ENCODE assay signal across 7 cellular contexts in genomic region chr4:176793060-176793605, GRCh38. TPM values are rescaled to one million over a fixed set of nuclear protein-coding genes. Genes with fewer than 3 reads are reported as not detected.
DNase-seq lines count a peak whose midpoint lies in the region; ATAC-seq lines count a peak whose summit lies in the region.

No MANE protein-coding gene starts in this region.

- no peak overlapping the region for H3K9ac ChIP-seq in iPS-15b (ENCODE audit: low read depth, low read length)

- H3K4me3 Mint-ChIP-seq in activated T-helper 2 cell treated with anti-CD3 and anti-CD28 coated beads, Interferon-gamma antibody, Interleukin-2, Interleukin-4, amounts not matched to agents 10 μg/mL and 5 μg/mL and 100 μg/mL, durations not matched to agents 14 hours and 24 hours and 36 hours (ENCODE audit: low read depth): peak overlapping the region; percentile 63
- peak overlapping the region; percentile 40 for H3K4me3 Mint-ChIP-seq in stimulated activated memory B cell treated with anti-CD40 and anti-IgM and Interleukin-4, amounts not matched to agents 10 μg/mL and 1 μg/mL and 100 μg/mL, for 72 hours

- ATAC-seq in HG03196 (IDR thresholded peaks at IDR 0.05; ENCODE audit: unreplicated experiment) (peak; percentile 3), HG03521 (IDR thresholded peaks at IDR 0.05; ENCODE audit: unreplicated experiment) (no peak)
- ATAC-seq in stimulated activated memory B cell treated with anti-CD40 and anti-IgM and Interleukin-4, amounts not matched to agents 10 μg/mL and 1 μg/mL and 100 μg/mL, for 72 hours: peak; percentile 6

- H3K36me3 Mint-ChIP-seq in activated T-helper 2 cell treated with anti-CD3 and anti-CD28 coated beads, Interferon-gamma antibody, Interleukin-2, Interleukin-4, amounts not matched to agents 10 μg/mL and 5 μg/mL and 100 μg/mL, durations not matched to agents 14 hours and 24 hours and 36 hours (ENCODE audit: low read depth): no peaks in the 10 kb centered on the region
- H3K36me3 Mint-ChIP-seq in stimulated activated memory B cell treated with anti-CD40 and anti-IgM and Interleukin-4, amounts not matched to agents 10 μg/mL and 1 μg/mL and 100 μg/mL, for 72 hours: no peaks in the 10 kb centered on the region

- H3K9me3 ChIP-seq in iPS-15b (ENCODE audit: control insufficient read depth, insufficient read depth, low read length): no peaks in the 10 kb centered on the region

- no peaks in the 10 kb centered on the region for H3K9me3 Mint-ChIP-seq in activated T-helper 2 cell treated with anti-CD3 and anti-CD28 coated beads, Interferon-gamma antibody, Interleukin-2, Interleukin-4, amounts not matched to agents 10 μg/mL and 5 μg/mL and 100 μg/mL, durations not matched to agents 14 hours and 24 hours and 36 hours
- H3K9me3 Mint-ChIP-seq in stimulated activated memory B cell treated with anti-CD40 and anti-IgM and Interleukin-4, amounts not matched to agents 10 μg/mL and 1 μg/mL and 100 μg/mL, for 72 hours: peaks cover 2% of the 10 kb centered on the region

- intact Hi-C loops in activated T-helper 2 cell treated with anti-CD3 and anti-CD28 coated beads, Interferon-gamma antibody, Interleukin-2, Interleukin-4, amounts not matched to agents 10 μg/mL and 5 μg/mL and 100 μg/mL, durations not matched to agents 14 hours and 24 hours and 36 hours (cut with micrococcal nuclease): loop anchor here (5.0 to 10.0 kb wide), 2 partner anchors 109 to 542 kb away; no protein-coding TSS in a partner anchor

- H3K27me3 Mint-ChIP-seq in activated T-helper 2 cell treated with anti-CD3 and anti-CD28 coated beads, Interferon-gamma antibody, Interleukin-2, Interleukin-4, amounts not matched to agents 10 μg/mL and 5 μg/mL and 100 μg/mL, durations not matched to agents 14 hours and 24 hours and 36 hours (ENCODE audit: low read depth): peaks cover 47% of the 10 kb centered on the region
- H3K27me3 Mint-ChIP-seq in stimulated activated memory B cell treated with anti-CD40 and anti-IgM and Interleukin-4, amounts not matched to agents 10 μg/mL and 1 μg/mL and 100 μg/mL, for 72 hours: peaks cover 19% of the 10 kb centered on the region

- H3K27ac Mint-ChIP-seq in activated T-helper 2 cell treated with anti-CD3 and anti-CD28 coated beads, Interferon-gamma antibody, Interleukin-2, Interleukin-4, amounts not matched to agents 10 μg/mL and 5 μg/mL and 100 μg/mL, durations not matched to agents 14 hours and 24 hours and 36 hours: no peak overlapping the region
- H3K27ac Mint-ChIP-seq in stimulated activated memory B cell treated with anti-CD40 and anti-IgM and Interleukin-4, amounts not matched to agents 10 μg/mL and 1 μg/mL and 100 μg/mL, for 72 hours: no peak overlapping the region

- H3K36me3 ChIP-seq in iPS-15b (ENCODE audit: control insufficient read depth, insufficient read depth, low read length): no peaks in the 10 kb centered on the region

- DNase-seq in activated T-helper 2 cell treated with anti-CD3 and anti-CD28 coated beads, Interferon-gamma antibody, Interleukin-2, Interleukin-4, amounts not matched to agents 10 μg/mL and 5 μg/mL and 100 μg/mL, durations not matched to agents 14 hours and 24 hours and 36 hours (ENCODE audit: low spot score): no peak
- DNase-seq in inferior parietal cortex (ENCODE audit: extremely low spot score) (no peak), SW 1271 (lab: John Stamatoyannopoulos, UW) (no peak)

- peaks cover 34% of the 10 kb centered on the region for H3K27me3 ChIP-seq in iPS-15b (ENCODE audit: control insufficient read depth, insufficient read depth, low read length)

- peak overlapping the region; percentile 56 for H3K4me3 ChIP-seq in iPS-15b (ENCODE audit: low read depth, low read length)

- H3K4me1 ChIP-seq in iPS-15b (ENCODE audit: control insufficient read depth, insufficient read depth, low read length): no peaks in the 10 kb centered on the region

- H3K4me1 Mint-ChIP-seq in activated T-helper 2 cell treated with anti-CD3 and anti-CD28 coated beads, Interferon-gamma antibody, Interleukin-2, Interleukin-4, amounts not matched to agents 10 μg/mL and 5 μg/mL and 100 μg/mL, durations not matched to agents 14 hours and 24 hours and 36 hours (ENCODE audit: low read depth): peaks cover 11% of the 10 kb centered on the region
- no peaks in the 10 kb centered on the region for H3K4me1 Mint-ChIP-seq in stimulated activated memory B cell treated with anti-CD40 and anti-IgM and Interleukin-4, amounts not matched to agents 10 μg/mL and 1 μg/mL and 100 μg/mL, for 72 hours

RNA-seq across cellular contexts. Expression of gene VEGFC, which starts 0.4 kb away (rescaled TPM):
- total RNA-seq in activated T-helper 2 cell treated with anti-CD3 and anti-CD28 coated beads, Interferon-gamma antibody, Interleukin-2, Interleukin-4, amounts not matched to agents 10 μg/mL and 5 μg/mL and 100 μg/mL, durations not matched to agents 14 hours and 24 hours and 36 hours: 0.11 TPM in 1 of 2 replicates, not detected in the other
